ENCODE assay signal across 22 cellular contexts in genomic region chr4:185805262-185805802, GRCh38. TPM values are rescaled to one million over a fixed set of nuclear protein-coding genes. Genes with fewer than 3 reads are reported as not detected.
A peak's percentile ranks its signal among the peaks of the same experiment; 100 is the strongest.
DNase-seq lines count a peak whose midpoint lies in the region; ATAC-seq and TF ChIP-seq lines count a peak whose summit lies in the region.
"Had no signal": no experiment of that assay in that cellular context is flagged by ENCODE, and none has a peak within 500 bp of the region (broad histone marks: within the 10 kb centered on the region; RNA-seq: fewer than 3 reads in every experiment).

No MANE protein-coding gene starts in this region.

- no peaks in the 10 kb centered on the region for H3K79me1 ChIP-seq in neuronal stem cell (ENCODE audit: low read depth, low read length)

- no peak overlapping the region for H4K91ac ChIP-seq in neuronal stem cell (ENCODE audit: low read depth, low read length, poor library complexity)

- no peak overlapping the region for H2BK120ac ChIP-seq in neuronal stem cell (ENCODE audit: low read depth, low read length)

- no peak overlapping the region for H3K23ac ChIP-seq in neuronal stem cell (ENCODE audit: low read depth, low read length, poor library complexity)

- H3K4me1 ChIP-seq in heart left ventricle (peaks cover 0 to 31% (median 4%) of the 10 kb centered on the region in 12 donors), right atrium auricular region (no peaks in the 10 kb centered on the region), neuronal stem cell (ENCODE audit: control insufficient read depth in 2 of 2, insufficient read depth in 1 of 2, low read depth in 1 of 2, low read length in 2 of 2) (peaks cover 6 to 8% of the 10 kb centered on the region in 2 donors), smooth muscle cell (ENCODE audit: low read depth) (peaks cover 10% of the 10 kb centered on the region)
- H3K4me1 ChIP-seq: SJSA1 had no signal

- TF ChIP-seq CTCF in heart left ventricle (IDR thresholded peaks at IDR 0.05), result no peak
- TF ChIP-seq CTCF in right atrium auricular region (IDR thresholded peaks at IDR 0.05), result no peak
- TF ChIP-seq CTCF in smooth muscle cell (IDR thresholded peaks at IDR 0.05; ENCODE audit: borderline replicate concordance, insufficient read depth, poor library complexity, severe bottlenecking), result no peak

- peak overlapping the region in 11 of 12 donors; percentile 5 to 61 (median 41) for H3K4me3 ChIP-seq in heart left ventricle
- H3K4me3 ChIP-seq in right atrium auricular region, result peak overlapping the region; percentile 18 to 21
- H3K4me3 ChIP-seq in neuronal stem cell (ENCODE audit: low read length in 2 of 2), result no peak overlapping the region
- H3K4me3 ChIP-seq in smooth muscle cell, result no peak overlapping the region
- H3K4me3 ChIP-seq: Peyer's patch, SJSA1 had no signal

- H4K20me1 ChIP-seq in smooth muscle cell (ENCODE audit: low read depth), result no peaks in the 10 kb centered on the region

- no peak overlapping the region for H2BK15ac ChIP-seq in neuronal stem cell (ENCODE audit: low read length)

- WGBS in heart left ventricle, 4 donors, result 55 to 66% (median 60%) methylated on average over 9 of the region's 9 CpGs
- WGBS in neuronal stem cell (ENCODE audit: extremely low coverage in 2 of 2, insufficient read length in 2 of 2, insufficient replicate concordance in 1 of 2), 2 donors, result no CpG with 5 or more reads among the region's 9 CpGs
- WGBS in smooth muscle cell (ENCODE audit: low lambda C conversion rate), result 78% methylated on average over 9 of the region's 9 CpGs

- H3K9me3 ChIP-seq in heart left ventricle (no peaks in the 10 kb centered on the region), right atrium auricular region (no peaks in the 10 kb centered on the region), neuronal stem cell (replicated peaks in 1 of 2; ENCODE audit: control insufficient read depth in 2 of 2, insufficient read depth in 1 of 2, low read depth in 1 of 2, low read length in 2 of 2) (peaks cover 0 to 18% of the 10 kb centered on the region in 2 donors), smooth muscle cell (replicated peaks; ENCODE audit: low read depth) (no peaks in the 10 kb centered on the region)
- H3K9me3 ChIP-seq: Peyer's patch, SJSA1 had no signal

- no peak overlapping the region for H2AFZ ChIP-seq in neuronal stem cell (ENCODE audit: low read length)
- H2AFZ ChIP-seq in smooth muscle cell (ENCODE audit: low read depth), result no peak overlapping the region

- ATAC-seq in heart left ventricle, result peak; percentile 20 to 33 (median 26)
- no peak for ATAC-seq in left cardiac atrium
- ATAC-seq: CD8-positive, alpha-beta T cell; HCT116 had no signal

- H2BK12ac ChIP-seq in neuronal stem cell (ENCODE audit: low read length), result no peak overlapping the region

- DNase-seq in heart left ventricle (no peak), left cardiac atrium (no peak), right atrium auricular region (ENCODE audit: low spot score) (no peak), neuronal stem cell (ENCODE audit: low spot score) (no peak), T1000 (lab: John Stamatoyannopoulos, UW) (no peak), smooth muscle cell (lab: John Stamatoyannopoulos, UW; ENCODE audit: unreplicated experiment) (no peak)
- no peak for DNase-seq in stimulated activated CD4-positive, alpha-beta T cell treated with anti-CD3 and anti-CD28 coated beads, Interleukin-1b, Interleukin-23, amount 100 ng/mL, for 48 hours
- DNase-seq: 8988T; AML-193; C1 segment of cervical spinal cord; CD8-positive, alpha-beta T cell; KG1; NCI-H1105 treated with DMSO at 0.1 percent for 48 hours; NCI-H2081; NCI-H2171; NCI-H345; NCI-H524 treated with DMSO at 0.1 percent for 48 hours; NCI-H82; Peyer's patch had no signal

- H2AK5ac ChIP-seq in neuronal stem cell (ENCODE audit: low read depth, low read length), result no peak overlapping the region

- H3K18ac ChIP-seq in neuronal stem cell (ENCODE audit: low read length), result no peak overlapping the region

- H3K36me3 ChIP-seq in heart left ventricle (peaks cover 0 to 14% (median 0%) of the 10 kb centered on the region in 9 donors), right atrium auricular region (peaks cover 8% of the 10 kb centered on the region), neuronal stem cell (replicated peaks in 1 of 2; ENCODE audit: control insufficient read depth in 2 of 2, insufficient read depth in 2 of 2, low read length in 2 of 2) (peaks cover 2 to 22% of the 10 kb centered on the region in 2 donors), smooth muscle cell (ENCODE audit: low read depth) (no peaks in the 10 kb centered on the region)
- H3K36me3 ChIP-seq: Peyer's patch, SJSA1 had no signal

- intact Hi-C loops in heart left ventricle (cut with DNase I) (loop anchor here in 2 of 10 donors (5.0 to 10.0 kb wide), 2 partner anchors 42 to 161 kb away; no protein-coding TSS in a partner anchor), left cardiac atrium (cut with DNase I) (no loop called here)

- no peaks in the 10 kb centered on the region for H3F3A ChIP-seq in smooth muscle cell (ENCODE audit: low read depth)

- H3K27me3 ChIP-seq in heart left ventricle (no peaks in the 10 kb centered on the region), right atrium auricular region (no peaks in the 10 kb centered on the region), neuronal stem cell (ENCODE audit: control insufficient read depth in 3 of 3, insufficient read depth in 3 of 3, low read depth in 1 of 3, low read length in 3 of 3) (no peaks in the 10 kb centered on the region), smooth muscle cell (ENCODE audit: low read depth) (no peaks in the 10 kb centered on the region)
- H3K27me3 ChIP-seq: Peyer's patch, SJSA1 had no signal

- no peaks in the 10 kb centered on the region for H3K79me2 ChIP-seq in smooth muscle cell (ENCODE audit: low read depth)

- H4K8ac ChIP-seq in neuronal stem cell (ENCODE audit: low read depth, low read length), result no peak overlapping the region

- no peak overlapping the region for H3K9ac ChIP-seq in neuronal stem cell (ENCODE audit: low read depth, low read length, poor library complexity)
- H3K9ac ChIP-seq in smooth muscle cell (ENCODE audit: low read depth), result no peak overlapping the region

- no peak overlapping the region for H3K4me2 ChIP-seq in neuronal stem cell (ENCODE audit: insufficient read depth, low read length, poor library complexity, severe bottlenecking)
- H3K4me2 ChIP-seq in smooth muscle cell, result no peak overlapping the region

- H2BK5ac ChIP-seq in neuronal stem cell (ENCODE audit: low read length), result no peak overlapping the region

- no peak overlapping the region for H3K14ac ChIP-seq in neuronal stem cell (ENCODE audit: low read length)

- H3K4ac ChIP-seq in neuronal stem cell (ENCODE audit: low read length), result no peak overlapping the region

- peak overlapping the region in 10 of 12 donors; percentile 14 to 87 (median 68) for H3K27ac ChIP-seq in heart left ventricle
- peak overlapping the region; percentile 66 to 80 for H3K27ac ChIP-seq in right atrium auricular region
- H3K27ac ChIP-seq in neuronal stem cell (replicated peaks; ENCODE audit: low read length), result peak overlapping the region; percentile 69
- no peak overlapping the region for H3K27ac ChIP-seq in smooth muscle cell (ENCODE audit: low read depth)
- H3K27ac ChIP-seq: Peyer's patch, SJSA1 had no signal

- TF ChIP-seq POLR2A in heart left ventricle (IDR thresholded peaks at IDR 0.05), result no peak

RNA-seq across cellular contexts. Expression of gene SORBS2, which starts 6.7 kb away (rescaled TPM):
- total RNA-seq in heart left ventricle (1,000 to 10,000 TPM in 7 of 9 donors, 100 to 1,000 TPM in 2; 966 to 2,158 (median 1,443) TPM), left cardiac atrium (100 to 1,000 TPM; 439 to 535 TPM), right atrium auricular region (100 to 1,000 TPM; 530 to 741 TPM), smooth muscle cell (5.9 and 36.6 TPM in 2 replicates)
- polyA plus RNA-seq in heart left ventricle (100 to 1,000 TPM; 254 to 473 TPM), smooth muscle cell (5.5 and 9.0 TPM in 2 replicates)
- 79.5 TPM for polyA plus RNA-seq in neuronal stem cell (2013, experiment 1 of 2)
- polyA plus RNA-seq in neuronal stem cell (2013, experiment 2 of 2), result 78.3 TPM
- polyA plus RNA-seq: AG04450 had no signal

Comparison
In these comparisons a context has a peak if more than half of its experiments do, and no peak if none do; other contexts are left out.
1. ATAC-seq: peak in heart left ventricle (4 of 4); none in left cardiac atrium (0 of 2).
2. H3K4me3 ChIP-seq: peak in heart left ventricle (11 of 12) and right atrium auricular region (2 of 2); none in neuronal stem cell (0 of 2) and smooth muscle cell (single experiment).
3. RNA of gene SORBS2, which starts 6.7 kb away (total RNA-seq): 966 to 2,158 TPM in heart left ventricle, 530 to 741 TPM in right atrium auricular region and 439 to 535 TPM in left cardiac atrium; 5.9 to 36.6 TPM in smooth muscle cell; every median in the first group is over 10 times any median in the second.